Comparison of ENCODE assay signal across 22 cellular contexts in the genomic region with DNA sequence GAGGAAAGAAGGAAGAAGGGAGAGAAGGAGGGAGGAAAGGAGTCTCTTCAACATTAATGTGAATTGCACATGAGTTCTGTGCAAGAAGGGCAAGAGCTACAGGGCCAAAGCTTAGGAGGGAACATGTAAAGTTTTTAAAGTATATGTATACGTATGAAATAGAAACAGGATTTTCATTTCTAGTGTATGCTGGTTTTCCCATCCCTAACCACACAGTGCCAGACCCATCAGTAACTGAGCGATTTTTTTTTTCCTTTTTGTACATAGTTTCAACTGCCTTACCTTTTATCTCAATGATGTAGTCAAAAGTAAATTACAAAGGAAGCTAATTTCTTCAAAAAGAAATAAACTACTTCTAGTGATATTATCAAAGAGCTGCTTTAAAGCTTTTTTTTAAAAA.
DNase-seq lines count a peak whose midpoint lies in the region; ATAC-seq and TF ChIP-seq lines count a peak whose summit lies in the region.
"Had no signal": no experiment of that assay in that cellular context is flagged by ENCODE, and none has a peak within 500 bp of the region (broad histone marks: within the 10 kb centered on the region; RNA-seq: fewer than 3 reads in every experiment).

No MANE protein-coding gene starts in this region.

- DNase-seq in activated CD4-positive, alpha-beta T cell treated with anti-CD3 and anti-CD28 coated beads, Interleukin-2, amount 10 ng/mL, durations not matched to agents 7 days and 5 days, result no peak
- no peak for DNase-seq in activated CD4-positive, alpha-beta T cell treated with anti-CD3 and anti-CD28 coated beads, Interleukin-2, amount 50 U/mL, for 1 hour
- DNase-seq in activated T-helper 2 cell treated with anti-CD3 and anti-CD28 coated beads, Interferon-gamma antibody, Interleukin-2, Interleukin-4, amounts not matched to agents 10 μg/mL and 5 μg/mL and 100 μg/mL, durations not matched to agents 14 hours and 24 hours and 36 hours (ENCODE audit: low spot score), result no peak
- no peak for DNase-seq in natural killer cell
- no peak for DNase-seq in glomerular visceral epithelial cell (ENCODE audit: extremely low spot score)
- no peak for DNase-seq in EL
- DNase-seq: activated CD8-positive, alpha-beta memory T cell treated with anti-CD3 and anti-CD28 coated beads for 24 hours; activated naive CD4-positive, alpha-beta T cell; activated T-cell treated with anti-CD3 and anti-CD28 coated beads, Interleukin-2, amount 50 U/mL, for 24 hours; amygdala; CD8-positive, alpha-beta T cell; DMS 273 treated with DMSO at 0.1 percent for 48 hours; dorsolateral prefrontal cortex; heart right ventricle; KBM-7; kidney; NCI-H2029; NCI-H510A treated with DMSO at 0.1 percent for 48 hours; stimulated activated CD4-positive, alpha-beta T cell treated with anti-CD3 and anti-CD28 coated beads, Interleukin-4, amount 100 ng/mL, for 1 hour had no signal

- CTCF ChIA-PET in activated CD4-positive, alpha-beta T cell treated with anti-CD3 and anti-CD28 coated beads, Interleukin-2, amount 10 ng/mL, durations not matched to agents 7 days and 5 days (lab: Charles Lee), result interaction anchor here (2.7 kb wide), 1 partner anchor 11 kb away, joined by 8 read pairs; no protein-coding TSS in a partner anchor

- peak overlapping the region; percentile 66 for H3K27ac Mint-ChIP-seq in activated CD4-positive, alpha-beta T cell treated with anti-CD3 and anti-CD28 coated beads, Interleukin-2, amount 10 ng/mL, durations not matched to agents 7 days and 5 days
- H3K27ac Mint-ChIP-seq in activated T-helper 2 cell treated with anti-CD3 and anti-CD28 coated beads, Interferon-gamma antibody, Interleukin-2, Interleukin-4, amounts not matched to agents 10 μg/mL and 5 μg/mL and 100 μg/mL, durations not matched to agents 14 hours and 24 hours and 36 hours, result peak overlapping the region; percentile 70
- peak overlapping the region; percentile 81 to 85 for H3K27ac Mint-ChIP-seq in natural killer cell
- H3K27ac Mint-ChIP-seq: activated T-cell treated with anti-CD3 and anti-CD28 coated beads, Interleukin-2, amount 50 U/mL, for 24 hours; mesothelial cell of epicardium had no signal

- H3K27me3 Mint-ChIP-seq in activated CD4-positive, alpha-beta T cell treated with anti-CD3 and anti-CD28 coated beads, Interleukin-2, amount 10 ng/mL, durations not matched to agents 7 days and 5 days, result no peaks in the 10 kb centered on the region
- H3K27me3 Mint-ChIP-seq in activated T-helper 2 cell treated with anti-CD3 and anti-CD28 coated beads, Interferon-gamma antibody, Interleukin-2, Interleukin-4, amounts not matched to agents 10 μg/mL and 5 μg/mL and 100 μg/mL, durations not matched to agents 14 hours and 24 hours and 36 hours (ENCODE audit: low read depth), result no peaks in the 10 kb centered on the region
- H3K27me3 Mint-ChIP-seq in natural killer cell (ENCODE audit: low read depth in 2 of 2), result no peaks in the 10 kb centered on the region

- intact Hi-C loops in activated T-helper 2 cell treated with anti-CD3 and anti-CD28 coated beads, Interferon-gamma antibody, Interleukin-2, Interleukin-4, amounts not matched to agents 10 μg/mL and 5 μg/mL and 100 μg/mL, durations not matched to agents 14 hours and 24 hours and 36 hours (cut with micrococcal nuclease), result no loop called here
- intact Hi-C loops in natural killer cell (cut with micrococcal nuclease), result loop anchor here (5.0 kb wide), 1 partner anchor 47 kb away; no protein-coding TSS in a partner anchor

- ATAC-seq in GM18498 (IDR thresholded peaks at IDR 0.05; ENCODE audit: unreplicated experiment) (peak; percentile 11), natural killer cell (no peak), HG02885 (IDR thresholded peaks at IDR 0.05; ENCODE audit: poor library complexity, unreplicated experiment) (no peak)
- ATAC-seq: CD8-positive, alpha-beta T cell; heart right ventricle had no signal

- POLR2A ChIA-PET in activated CD4-positive, alpha-beta T cell treated with anti-CD3 and anti-CD28 coated beads, Interleukin-2, amount 10 ng/mL, durations not matched to agents 7 days and 5 days (lab: Charles Lee), result no interaction called here

- peaks cover 43% of the 10 kb centered on the region for H3K4me1 Mint-ChIP-seq in activated CD4-positive, alpha-beta T cell treated with anti-CD3 and anti-CD28 coated beads, Interleukin-2, amount 10 ng/mL, durations not matched to agents 7 days and 5 days
- H3K4me1 Mint-ChIP-seq in activated T-helper 2 cell treated with anti-CD3 and anti-CD28 coated beads, Interferon-gamma antibody, Interleukin-2, Interleukin-4, amounts not matched to agents 10 μg/mL and 5 μg/mL and 100 μg/mL, durations not matched to agents 14 hours and 24 hours and 36 hours (ENCODE audit: low read depth), result peaks cover 39% of the 10 kb centered on the region
- peaks cover 44 to 62% of the 10 kb centered on the region in 2 donors for H3K4me1 Mint-ChIP-seq in natural killer cell

- H3K9me3 Mint-ChIP-seq in activated CD4-positive, alpha-beta T cell treated with anti-CD3 and anti-CD28 coated beads, Interleukin-2, amount 10 ng/mL, durations not matched to agents 7 days and 5 days, result no peaks in the 10 kb centered on the region
- no peaks in the 10 kb centered on the region for H3K9me3 Mint-ChIP-seq in activated T-helper 2 cell treated with anti-CD3 and anti-CD28 coated beads, Interferon-gamma antibody, Interleukin-2, Interleukin-4, amounts not matched to agents 10 μg/mL and 5 μg/mL and 100 μg/mL, durations not matched to agents 14 hours and 24 hours and 36 hours
- H3K9me3 Mint-ChIP-seq in natural killer cell, result no peaks in the 10 kb centered on the region
- H3K9me3 Mint-ChIP-seq: activated T-cell treated with anti-CD3 and anti-CD28 coated beads, Interleukin-2, amount 50 U/mL, for 24 hours; CD8-positive, alpha-beta T cell had no signal

- TF ChIP-seq CTCF in natural killer cell (IDR thresholded peaks at IDR 0.05), result no peak

- peaks cover 20% of the 10 kb centered on the region for H3K36me3 Mint-ChIP-seq in activated CD4-positive, alpha-beta T cell treated with anti-CD3 and anti-CD28 coated beads, Interleukin-2, amount 10 ng/mL, durations not matched to agents 7 days and 5 days (ENCODE audit: low read depth)
- peaks cover 14% of the 10 kb centered on the region for H3K36me3 Mint-ChIP-seq in activated T-helper 2 cell treated with anti-CD3 and anti-CD28 coated beads, Interferon-gamma antibody, Interleukin-2, Interleukin-4, amounts not matched to agents 10 μg/mL and 5 μg/mL and 100 μg/mL, durations not matched to agents 14 hours and 24 hours and 36 hours (ENCODE audit: low read depth)
- H3K36me3 Mint-ChIP-seq in natural killer cell, result no peaks in the 10 kb centered on the region
- H3K36me3 Mint-ChIP-seq: mesothelial cell of epicardium had no signal

- H3K4me3 Mint-ChIP-seq in activated CD4-positive, alpha-beta T cell treated with anti-CD3 and anti-CD28 coated beads, Interleukin-2, amount 10 ng/mL, durations not matched to agents 7 days and 5 days, result no peak overlapping the region
- peak overlapping the region; percentile 13 for H3K4me3 Mint-ChIP-seq in activated T-helper 2 cell treated with anti-CD3 and anti-CD28 coated beads, Interferon-gamma antibody, Interleukin-2, Interleukin-4, amounts not matched to agents 10 μg/mL and 5 μg/mL and 100 μg/mL, durations not matched to agents 14 hours and 24 hours and 36 hours (ENCODE audit: low read depth)
- no peak overlapping the region for H3K4me3 Mint-ChIP-seq in natural killer cell
- H3K4me3 Mint-ChIP-seq: activated T-cell treated with anti-CD3 and anti-CD28 coated beads, Interleukin-2, amount 50 U/mL, for 24 hours; CD8-positive, alpha-beta T cell; mesothelial cell of epicardium had no signal
